Comparison of ENCODE assay signal across 22 cellular contexts in the genomic region with DNA sequence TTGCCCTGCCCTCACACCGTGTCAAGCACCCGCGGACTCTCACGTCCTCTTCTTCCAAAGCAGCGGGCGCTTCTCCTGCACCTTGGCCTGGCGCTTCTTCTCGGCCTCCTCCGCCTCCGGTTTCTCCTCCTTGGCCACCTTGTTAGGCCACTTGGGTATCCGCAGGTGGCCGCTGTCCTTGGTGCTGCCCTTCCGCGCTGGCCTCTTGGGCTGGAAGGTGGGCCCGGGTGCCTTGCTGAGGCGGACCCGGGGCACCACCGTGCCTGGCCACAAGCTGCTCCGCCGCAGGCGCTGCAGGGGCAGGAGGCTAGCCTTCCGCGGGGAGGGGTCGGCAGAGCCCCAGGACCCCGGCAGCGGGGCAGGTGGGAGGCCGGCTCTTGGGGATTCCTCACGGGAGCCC. TPM values are rescaled to one million over a fixed set of nuclear protein-coding genes. Genes with fewer than 3 reads are reported as not detected.
"Had no signal": no experiment of that assay in that cellular context is flagged by ENCODE, and none has a peak within 500 bp of the region (broad histone marks: within the 10 kb centered on the region; RNA-seq: fewer than 3 reads in every experiment).

No MANE protein-coding gene starts in this region.

RNA-seq across cellular contexts. Expression of a gene that starts 10.7 kb away (rescaled TPM):
- total RNA-seq: left cardiac atrium, left lung, lower leg skin, lung, mesothelial cell of epicardium, mononuclear cell, natural killer cell, occipital lobe, ovary, progenitor cell of endocrine pancreas, pulmonary artery endothelial cell, renal cortical epithelial cell, right atrium auricular region, right lobe of liver, skeletal muscle tissue, smooth muscle cell, temporal lobe, thyroid gland, transverse colon, upper lobe of left lung, urinary bladder had no signal
- polyA plus RNA-seq: keratinocyte, lung, ovary, smooth muscle cell, urinary bladder had no signal

RNA-seq across cellular contexts. Expression of a gene that starts 19.6 kb away (rescaled TPM):
- total RNA-seq: left cardiac atrium, left lung, lower leg skin, lung, mesothelial cell of epicardium, mononuclear cell, natural killer cell, occipital lobe, ovary, progenitor cell of endocrine pancreas, pulmonary artery endothelial cell, renal cortical epithelial cell, right atrium auricular region, right lobe of liver, skeletal muscle tissue, smooth muscle cell, thyroid gland, transverse colon, upper lobe of left lung, urinary bladder had no signal
- polyA plus RNA-seq: keratinocyte, lung, ovary, smooth muscle cell, urinary bladder had no signal
